Comparison of ENCODE assay signal across 8 cellular contexts in the genomic region with DNA sequence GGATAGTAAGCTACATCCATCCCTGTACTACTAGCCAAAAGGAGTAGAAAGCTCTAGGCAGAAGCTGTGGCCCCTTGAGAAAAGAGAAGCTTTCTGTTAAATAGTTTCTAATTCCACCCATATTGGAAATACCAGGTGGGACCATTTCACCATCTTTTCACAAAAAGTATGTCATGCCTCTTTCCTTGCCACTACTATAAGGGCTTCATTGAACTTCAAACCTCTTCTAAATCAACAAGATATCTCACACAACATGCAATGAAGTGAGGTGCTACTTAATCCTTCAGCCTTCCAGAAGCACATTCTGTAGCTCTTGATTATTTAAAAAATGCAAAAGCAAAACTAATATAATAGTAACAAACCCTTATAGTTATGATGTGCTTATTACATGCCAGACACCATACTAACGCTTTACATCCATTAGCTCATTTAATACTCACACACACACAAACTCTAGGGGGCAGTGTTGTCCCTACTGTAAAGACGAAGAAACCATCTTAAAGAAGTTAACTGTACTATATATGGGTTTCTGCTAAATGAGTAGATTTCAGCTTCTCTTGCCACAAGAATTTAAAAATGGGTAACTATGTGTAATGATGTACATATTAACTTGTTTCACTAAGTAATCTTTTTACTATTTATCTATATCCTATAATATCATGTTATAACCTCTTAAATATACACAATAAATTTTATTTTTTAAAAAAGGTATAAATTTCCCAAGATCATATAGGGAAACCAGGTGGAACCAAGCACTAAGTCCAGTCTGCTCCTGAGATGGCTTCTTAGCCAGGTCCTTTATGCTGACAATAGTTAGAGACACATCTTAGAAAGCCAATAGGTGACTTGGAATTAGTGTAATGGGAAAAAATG.
DNase-seq lines count a peak whose midpoint lies in the region; ATAC-seq and TF ChIP-seq lines count a peak whose summit lies in the region.

No MANE protein-coding gene starts in this region.

- no peak overlapping the region for H3K4ac ChIP-seq in IMR-90 (ENCODE audit: low read depth, low read length)

- H3K4me1 Mint-ChIP-seq in activated naive CD4-positive, alpha-beta T cell treated with anti-CD3 and anti-CD28 coated beads, Interleukin-2, amount 10 ng/mL, durations not matched to agents 7 days and 5 days = no peaks in the 10 kb centered on the region

- no peak overlapping the region for H3K4me3 ChIP-seq in IMR-90 (ENCODE audit: insufficient read depth, low read depth, low read length)
- H3K4me3 ChIP-seq in Peyer's patch = no peak overlapping the region

- H4K8ac ChIP-seq in IMR-90 (ENCODE audit: low read depth in 2 of 2, low read length in 2 of 2) = no peak overlapping the region

- no peak overlapping the region for H3K23ac ChIP-seq in IMR-90 (ENCODE audit: low read depth, low read length)

- no peak overlapping the region for H2BK120ac ChIP-seq in IMR-90 (ENCODE audit: low read depth, low read length)

- H3K9me3 ChIP-seq in IMR-90 (ENCODE audit: control insufficient read depth, insufficient read depth, low read length) = no peaks in the 10 kb centered on the region
- no peaks in the 10 kb centered on the region for H3K9me3 ChIP-seq in Peyer's patch

- no peak overlapping the region for H3K9ac ChIP-seq in IMR-90 (ENCODE audit: low read depth, low read length)

- H4K5ac ChIP-seq in IMR-90 (ENCODE audit: low read depth, low read length) = no peak overlapping the region

- no peak overlapping the region for H2AK9ac ChIP-seq in IMR-90 (replicated peaks; ENCODE audit: low read depth, low read length, poor library complexity)

- H2AFZ ChIP-seq in IMR-90 (replicated peaks; ENCODE audit: low read length, poor library complexity) = no peak overlapping the region

- no peaks in the 10 kb centered on the region for H3K36me3 ChIP-seq in IMR-90 (ENCODE audit: control insufficient read depth, insufficient read depth, low read length)
- no peaks in the 10 kb centered on the region for H3K36me3 ChIP-seq in Peyer's patch

- H3K4me2 ChIP-seq in IMR-90 (ENCODE audit: low read depth, low read length) = no peak overlapping the region

- no peak overlapping the region for H2BK5ac ChIP-seq in IMR-90 (ENCODE audit: low read depth, low read length, poor library complexity, severe bottlenecking)

- no peaks in the 10 kb centered on the region for H3K4me1 ChIP-seq in IMR-90 (ENCODE audit: control insufficient read depth, insufficient read depth, low read length)
- H3K4me1 ChIP-seq in Peyer's patch = no peaks in the 10 kb centered on the region

- no peak overlapping the region for H3K18ac ChIP-seq in IMR-90 (ENCODE audit: low read depth, low read length)

- H3K14ac ChIP-seq in IMR-90 (replicated peaks; ENCODE audit: low read depth, low read length) = no peak overlapping the region

- no peaks in the 10 kb centered on the region for H3K9me1 ChIP-seq in IMR-90 (ENCODE audit: insufficient read depth, low read length)

- dilution Hi-C loops in IMR-90 (cut with HindIII; ENCODE audit: low sequenced_read_pairs, unreplicated experiment) = no loop called here

- no peak overlapping the region for H2BK20ac ChIP-seq in IMR-90 (ENCODE audit: low read depth, low read length)

- H3K9me3 Mint-ChIP-seq in activated naive CD4-positive, alpha-beta T cell treated with anti-CD3 and anti-CD28 coated beads, Interleukin-2, amount 10 ng/mL, durations not matched to agents 7 days and 5 days = no peaks in the 10 kb centered on the region

- TF ChIP-seq POLR2A in IMR-90 (IDR thresholded peaks at IDR 0.05; ENCODE audit: low read depth, low read length) (no peak), Peyer's patch (IDR thresholded peaks at IDR 0.05) (no peak)

- no peak overlapping the region for H3K56ac ChIP-seq in IMR-90 (ENCODE audit: extremely low read depth, insufficient read depth, low read length)

- TF ChIP-seq CTCF in IMR-90 (conservative IDR thresholded peaks at IDR 0.05; ENCODE audit: low read depth, low read length) (peak; percentile 80), Peyer's patch (IDR thresholded peaks at IDR 0.05) (peak; percentile 34 to 92 (median 83))

- in situ Hi-C loops in IMR-90 (cut with MboI; ENCODE audit: low sequenced_read_pairs) = loop anchor here (25.0 kb wide), 1 partner anchor 301 kb away; a partner anchor contains a TSS

- no CpG with 5 or more reads among the region's 2 CpGs for WGBS in IMR-90 (ENCODE audit: extremely low coverage in 2 of 2, insufficient read length in 1 of 2), 2 experiments

- intact Hi-C loops in IMR-90 (cut with micrococcal nuclease) (loop anchor here (2.0 to 10.0 kb wide), 4 partner anchors 36 to 306 kb away; a partner anchor contains a TSS), left ventricle myocardium superior (cut with micrococcal nuclease) (no loop called here)

- peak; percentile 68 for TF ChIP-seq RAD21 in IMR-90 (IDR thresholded peaks at IDR 0.05; ENCODE audit: low read length)

- H3K4me3 Mint-ChIP-seq in activated naive CD4-positive, alpha-beta T cell treated with anti-CD3 and anti-CD28 coated beads, Interleukin-2, amount 10 ng/mL, durations not matched to agents 7 days and 5 days = no peak overlapping the region

- H3K27me3 ChIP-seq in IMR-90 (ENCODE audit: control insufficient read depth, insufficient read depth, low read length) = no peaks in the 10 kb centered on the region; the same call in 1 of the 2 replicates
- H3K27me3 ChIP-seq in Peyer's patch = no peaks in the 10 kb centered on the region

- H4K20me1 ChIP-seq in IMR-90 (ENCODE audit: insufficient read depth, low read length) = no peaks in the 10 kb centered on the region

- no peak overlapping the region for H3K27ac Mint-ChIP-seq in activated naive CD4-positive, alpha-beta T cell treated with anti-CD3 and anti-CD28 coated beads, Interleukin-2, amount 10 ng/mL, durations not matched to agents 7 days and 5 days

- peak; percentile 76 for ATAC-seq in GM21576 (IDR thresholded peaks at IDR 0.05; ENCODE audit: unreplicated experiment)
- ATAC-seq in IMR-90 (ENCODE audit: low read depth) = peak; percentile 96
- peak; percentile 38 for ATAC-seq in left ventricle myocardium superior

- POLR2A ChIA-PET in IMR-90 (lab: Charles Lee; ENCODE audit: unreplicated experiment) = no interaction called here

- no peaks in the 10 kb centered on the region for H3K36me3 Mint-ChIP-seq in activated naive CD4-positive, alpha-beta T cell treated with anti-CD3 and anti-CD28 coated beads, Interleukin-2, amount 10 ng/mL, durations not matched to agents 7 days and 5 days

- CTCF ChIA-PET in IMR-90 (lab: Yijun Ruan, JAX) = interaction anchor here (0.8 to 3.1 kb wide), 15 partner anchors 9 to 117 kb away, joined by 3 to 18 read pairs (median 6); no protein-coding TSS in a partner anchor
- CTCF ChIA-PET in activated naive CD4-positive, alpha-beta T cell treated with anti-CD3 and anti-CD28 coated beads, Interleukin-2, amount 10 ng/mL, durations not matched to agents 7 days and 5 days (lab: Charles Lee) = interaction anchor here (0.6 to 7.6 kb wide), 29 partner anchors 9 to 1180 kb away, joined by 3 to 79 read pairs (median 4); a partner anchor contains a TSS

- no peak overlapping the region for H2AK5ac ChIP-seq in IMR-90 (ENCODE audit: low read depth, low read length)

- no TSS peak for BruUV-seq in IMR-90 (replicated peaks; lab: Mats Ljungman, UMichigan)

- H3K79me1 ChIP-seq in IMR-90 (ENCODE audit: low read depth in 1 of 2, low read length in 2 of 2) = no peaks in the 10 kb centered on the region

- H3K27me3 Mint-ChIP-seq in activated naive CD4-positive, alpha-beta T cell treated with anti-CD3 and anti-CD28 coated beads, Interleukin-2, amount 10 ng/mL, durations not matched to agents 7 days and 5 days = peaks cover 7% of the 10 kb centered on the region

- H3K27ac ChIP-seq in IMR-90 (ENCODE audit: insufficient read depth, low read length) (no peak overlapping the region), Peyer's patch (no peak overlapping the region)

- no peak overlapping the region for H4K91ac ChIP-seq in IMR-90 (ENCODE audit: insufficient read depth, low read depth, low read length)

- H2BK15ac ChIP-seq in IMR-90 (ENCODE audit: low read depth, low read length) = no peak overlapping the region

- peak; percentile 10 for DNase-seq in GM04503 (ENCODE audit: low read depth)
- DNase-seq in IMR-90 = peak; percentile 81
- DNase-seq in Peyer's patch = peak in 2 of 3 donors; percentile 75 to 86
- DNase-seq in activated naive CD4-positive, alpha-beta T cell treated with anti-CD3 and anti-CD28 coated beads, Interleukin-2, amount 10 ng/mL, durations not matched to agents 7 days and 5 days = peak; percentile 66
- no peak for DNase-seq in left ventricle myocardium superior
- DNase-seq in stimulated activated CD4-positive, alpha-beta T cell treated with anti-CD3 and anti-CD28 coated beads, Interleukin-12 subunit alpha, Interleukin-12 subunit beta, amount 100 ng/mL, for 4 hours = peak; percentile 32
- DNase-seq in islet precursor cell = no peak

TF ChIP-seq in IMR-90, 13 proteins besides CTCF, POLR2A, EP300 and RAD21:
- TF ChIP-seq MXI1 (IDR thresholded peaks at IDR 0.05; ENCODE audit: borderline replicate concordance, low read depth, low read length) (no peak), MAZ (IDR thresholded peaks at IDR 0.05; ENCODE audit: borderline replicate concordance, low read depth, low read length) (no peak), SMC3 (IDR thresholded peaks at IDR 0.05; ENCODE audit: low read depth, low read length) (peak; percentile 45)
- TF ChIP-seq, protein P1, sequence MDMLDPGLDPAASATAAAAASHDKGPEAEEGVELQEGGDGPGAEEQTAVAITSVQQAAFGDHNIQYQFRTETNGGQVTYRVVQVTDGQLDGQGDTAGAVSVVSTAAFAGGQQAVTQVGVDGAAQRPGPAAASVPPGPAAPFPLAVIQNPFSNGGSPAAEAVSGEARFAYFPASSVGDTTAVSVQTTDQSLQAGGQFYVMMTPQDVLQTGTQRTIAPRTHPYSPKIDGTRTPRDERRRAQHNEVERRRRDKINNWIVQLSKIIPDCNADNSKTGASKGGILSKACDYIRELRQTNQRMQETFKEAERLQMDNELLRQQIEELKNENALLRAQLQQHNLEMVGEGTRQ (IDR thresholded peaks at IDR 0.05; ENCODE audit: low read depth, low read length) = no peak

Comparison
In these comparisons a context has a peak if more than half of its experiments do, and no peak if none do; other contexts are left out.
1. DNase-seq: peak in GM04503 (single experiment), IMR-90 (single experiment), Peyer's patch (2 of 3), activated naive CD4-positive, alpha-beta T cell treated with anti-CD3 and anti-CD28 coated beads, Interleukin-2, amount 10 ng/mL, durations not matched to agents 7 days and 5 days (single experiment) and stimulated activated CD4-positive, alpha-beta T cell treated with anti-CD3 and anti-CD28 coated beads, Interleukin-12 subunit alpha, Interleukin-12 subunit beta, amount 100 ng/mL, for 4 hours (single experiment); none in left ventricle myocardium superior (single experiment) and islet precursor cell (single experiment).
2. ATAC-seq: peak in every context shown above with its lines; median percentile 96 in IMR-90; 76 in GM21576; 38 in left ventricle myocardium superior.